ENCODE assay signal across 9 cellular contexts in genomic region chr17:49880291-49881053, GRCh38. TPM values are rescaled to one million over a fixed set of nuclear protein-coding genes. Genes with fewer than 3 reads are reported as not detected.
A peak's percentile ranks its signal among the peaks of the same experiment; 100 is the strongest.
DNase-seq lines count a peak whose midpoint lies in the region; TF ChIP-seq lines count a peak whose summit lies in the region.
"Had no signal": no experiment of that assay in that cellular context is flagged by ENCODE, and none has a peak within 500 bp of the region (broad histone marks: within the 10 kb centered on the region; RNA-seq: fewer than 3 reads in every experiment).

No MANE protein-coding gene starts in this region.

- peak; percentile 94 for TF ChIP-seq RAD21 in Ishikawa (IDR thresholded peaks at IDR 0.05; ENCODE audit: low read depth)

- DNase-seq in NCI-H187 (lab: John Stamatoyannopoulos, UW) = peak; percentile 28 to 60
- no peak for DNase-seq in NCI-H187 treated with DMSO at 0.1 percent for 48 hours (lab: John Stamatoyannopoulos, UW)
- peak; percentile 64 for DNase-seq in SK-N-DZ (ENCODE audit: low spot score)
- peak; percentile 47 for DNase-seq in activated gamma-delta T cell treated with anti-CD3 and anti-CD28 coated beads, Interleukin-2, amount 50 U/mL, for 16 hours (ENCODE audit: low read depth)
- peak; percentile 16 for DNase-seq in globus pallidus (ENCODE audit: low spot score)
- peak; percentile 92 for DNase-seq in osteocyte (ENCODE audit: extremely low spot score, unreplicated experiment)
- peak; percentile 71 for DNase-seq in transverse colon

- H3K36me3 ChIP-seq in transverse colon = no peaks in the 10 kb centered on the region

- peak; percentile 95 for TF ChIP-seq CTCF in osteocyte (IDR thresholded peaks at IDR 0.05)
- TF ChIP-seq CTCF in transverse colon (IDR thresholded peaks at IDR 0.05) = peak; percentile 91 to 99 (median 99)

- no peaks in the 10 kb centered on the region for H3K36me3 Mint-ChIP-seq in osteocyte (ENCODE audit: unreplicated experiment)

- intact Hi-C loops in transverse colon (cut with DNase I; ENCODE audit: low total_unique reads) = loop anchor here (5.0 kb wide), 1 partner anchor 117 kb away; the partner anchor contains the start of gene DLX3

- H3K27me3 Mint-ChIP-seq in osteocyte (ENCODE audit: unreplicated experiment) = peaks cover 72% of the 10 kb centered on the region

- H3K4me1 Mint-ChIP-seq in osteocyte (ENCODE audit: unreplicated experiment) = peaks cover 4% of the 10 kb centered on the region

- H3K9me3 Mint-ChIP-seq in osteocyte (ENCODE audit: unreplicated experiment) = no peaks in the 10 kb centered on the region

- H3K9me3 ChIP-seq in transverse colon = no peaks in the 10 kb centered on the region

- no peak overlapping the region for H3K4me3 ChIP-seq in transverse colon

- WGBS in transverse colon (ENCODE audit: low coverage in 1 of 2), 2 donors = 9% methylated on average over 41 of the region's 41 CpGs; no CpG with 5 or more reads in 1 of the 2 donors

- no peak for TF ChIP-seq POLR2A in transverse colon (IDR thresholded peaks at IDR 0.05)

- H3K27ac Mint-ChIP-seq in osteocyte (ENCODE audit: unreplicated experiment) = no peak overlapping the region

- no peak overlapping the region for H3K4me3 Mint-ChIP-seq in osteocyte (ENCODE audit: unreplicated experiment)

- no peak overlapping the region for H3K27ac ChIP-seq in transverse colon

- in situ Hi-C loops in transverse colon (cut with MboI; ENCODE audit: low pct_ligation_motif_present in 1 of 4, low pct_unique_long_range_greater_than_20kb in 1 of 4, low sequenced_read_pairs in 3 of 4) = loop anchor here in 1 of 4 donors (10.0 kb wide), 1 partner anchor 124 kb away; no protein-coding TSS in a partner anchor

- TF ChIP-seq EP300 in Ishikawa (IDR thresholded peaks at IDR 0.05; ENCODE audit: borderline replicate concordance) = no peak
- TF ChIP-seq EP300 in transverse colon (IDR thresholded peaks at IDR 0.05; ENCODE audit: low read depth) = no peak

- peaks cover 82% of the 10 kb centered on the region for H3K27me3 ChIP-seq in transverse colon

- H3K4me1 ChIP-seq in transverse colon = peaks cover 0 to 8% (median 5%) of the 10 kb centered on the region in 4 donors

TF ChIP-seq in Ishikawa, 13 proteins besides CTCF, POLR2A, EP300 and RAD21:
- TF ChIP-seq YY1 (IDR thresholded peaks at IDR 0.05; ENCODE audit: low read depth) (no peak), TEAD4 (IDR thresholded peaks at IDR 0.05) (0 out of 2 replicates have a peak, but pooled peaks have one; percentile 37), CREB1 (IDR thresholded peaks at IDR 0.05; ENCODE audit: low read depth) (no peak), TCF12 (IDR thresholded peaks at IDR 0.05; ENCODE audit: low read depth) (peak; percentile 48; the same call in 1 of the 2 replicates), USF1 (IDR thresholded peaks at IDR 0.05) (no peak), ZBTB7A (IDR thresholded peaks at IDR 0.05; ENCODE audit: low read depth) (peak; percentile 70; the same call in 1 of the 2 replicates), TAF1 (IDR thresholded peaks at IDR 0.05; ENCODE audit: low read depth) (0 out of 2 replicates have a peak, but pooled peaks have one; percentile 26), EGR1 (IDR thresholded peaks at IDR 0.05) (no peak), CEBPB (IDR thresholded peaks at IDR 0.05) (no peak), FOXM1 (IDR thresholded peaks at IDR 0.05; ENCODE audit: borderline replicate concordance, low read depth) (no peak; the same call in 1 of the 2 replicates), NFIC (IDR thresholded peaks at IDR 0.05) (peak; percentile 13; the same call in 1 of the 2 replicates)
- TF ChIP-seq, protein P1, sequence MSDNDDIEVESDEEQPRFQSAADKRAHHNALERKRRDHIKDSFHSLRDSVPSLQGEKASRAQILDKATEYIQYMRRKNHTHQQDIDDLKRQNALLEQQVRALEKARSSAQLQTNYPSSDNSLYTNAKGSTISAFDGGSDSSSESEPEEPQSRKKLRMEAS (IDR thresholded peaks at IDR 0.05) = 0 out of 2 replicates have a peak, but pooled peaks have one; percentile 14
- TF ChIP-seq, protein P2, sequence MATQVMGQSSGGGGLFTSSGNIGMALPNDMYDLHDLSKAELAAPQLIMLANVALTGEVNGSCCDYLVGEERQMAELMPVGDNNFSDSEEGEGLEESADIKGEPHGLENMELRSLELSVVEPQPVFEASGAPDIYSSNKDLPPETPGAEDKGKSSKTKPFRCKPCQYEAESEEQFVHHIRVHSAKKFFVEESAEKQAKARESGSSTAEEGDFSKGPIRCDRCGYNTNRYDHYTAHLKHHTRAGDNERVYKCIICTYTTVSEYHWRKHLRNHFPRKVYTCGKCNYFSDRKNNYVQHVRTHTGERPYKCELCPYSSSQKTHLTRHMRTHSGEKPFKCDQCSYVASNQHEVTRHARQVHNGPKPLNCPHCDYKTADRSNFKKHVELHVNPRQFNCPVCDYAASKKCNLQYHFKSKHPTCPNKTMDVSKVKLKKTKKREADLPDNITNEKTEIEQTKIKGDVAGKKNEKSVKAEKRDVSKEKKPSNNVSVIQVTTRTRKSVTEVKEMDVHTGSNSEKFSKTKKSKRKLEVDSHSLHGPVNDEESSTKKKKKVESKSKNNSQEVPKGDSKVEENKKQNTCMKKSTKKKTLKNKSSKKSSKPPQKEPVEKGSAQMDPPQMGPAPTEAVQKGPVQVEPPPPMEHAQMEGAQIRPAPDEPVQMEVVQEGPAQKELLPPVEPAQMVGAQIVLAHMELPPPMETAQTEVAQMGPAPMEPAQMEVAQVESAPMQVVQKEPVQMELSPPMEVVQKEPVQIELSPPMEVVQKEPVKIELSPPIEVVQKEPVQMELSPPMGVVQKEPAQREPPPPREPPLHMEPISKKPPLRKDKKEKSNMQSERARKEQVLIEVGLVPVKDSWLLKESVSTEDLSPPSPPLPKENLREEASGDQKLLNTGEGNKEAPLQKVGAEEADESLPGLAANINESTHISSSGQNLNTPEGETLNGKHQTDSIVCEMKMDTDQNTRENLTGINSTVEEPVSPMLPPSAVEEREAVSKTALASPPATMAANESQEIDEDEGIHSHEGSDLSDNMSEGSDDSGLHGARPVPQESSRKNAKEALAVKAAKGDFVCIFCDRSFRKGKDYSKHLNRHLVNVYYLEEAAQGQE (IDR thresholded peaks at IDR 0.05; ENCODE audit: low read depth) = no peak

RNA-seq across cellular contexts. Expression of gene TAC4, which starts 32.6 kb away (rescaled TPM):
- polyA plus RNA-seq in SK-N-DZ (2014; cell fraction: cytosol; rRNA removed) = not detected in 2 replicates
- not detected in 2 replicates for polyA plus RNA-seq in SK-N-DZ (2014; cell fraction: nucleus; rRNA removed)
- total RNA-seq in osteocyte = not detected in 2 replicates
- not detected for total RNA-seq in transverse colon
- polyA plus RNA-seq: urinary bladder had no signal
